Comparison of ENCODE assay signal across 11 cellular contexts in genomic region chr4:147942729-147943128, GRCh38.
DNase-seq lines count a peak whose midpoint lies in the region; ATAC-seq lines count a peak whose summit lies in the region.
"Had no signal": no experiment of that assay in that cellular context is flagged by ENCODE, and none has a peak within 500 bp of the region (broad histone marks: within the 10 kb centered on the region; RNA-seq: fewer than 3 reads in every experiment).

No MANE protein-coding gene starts in this region.

- ATAC-seq in GM18519 (IDR thresholded peaks at IDR 0.05; ENCODE audit: low FRiP score, unreplicated experiment): peak; percentile 22
- peak; percentile 51 for ATAC-seq in GM21723 (IDR thresholded peaks at IDR 0.05; ENCODE audit: unreplicated experiment)
- peak; percentile 35 for ATAC-seq in HG03520 (IDR thresholded peaks at IDR 0.05; ENCODE audit: unreplicated experiment)

- DNase-seq in iris pigment epithelial cell (ENCODE audit: low read depth) (peak; percentile 55), GM19240 (ENCODE audit: insufficient read length, low spot score) (no peak), DMS 273 (lab: John Stamatoyannopoulos, UW; ENCODE audit: unreplicated experiment) (no peak), DMS79 treated with DMSO at 0.1 percent for 48 hours (lab: John Stamatoyannopoulos, UW) (no peak), DMS53 treated with DMSO at 0.1 percent for 48 hours (lab: John Stamatoyannopoulos, UW; ENCODE audit: unreplicated experiment) (no peak)
- DNase-seq: activated CD4-positive, CD25-positive, alpha-beta regulatory T cell; NCI-H2029; stimulated activated naive CD4-positive, alpha-beta T cell had no signal
